In the genomic region with DNA sequence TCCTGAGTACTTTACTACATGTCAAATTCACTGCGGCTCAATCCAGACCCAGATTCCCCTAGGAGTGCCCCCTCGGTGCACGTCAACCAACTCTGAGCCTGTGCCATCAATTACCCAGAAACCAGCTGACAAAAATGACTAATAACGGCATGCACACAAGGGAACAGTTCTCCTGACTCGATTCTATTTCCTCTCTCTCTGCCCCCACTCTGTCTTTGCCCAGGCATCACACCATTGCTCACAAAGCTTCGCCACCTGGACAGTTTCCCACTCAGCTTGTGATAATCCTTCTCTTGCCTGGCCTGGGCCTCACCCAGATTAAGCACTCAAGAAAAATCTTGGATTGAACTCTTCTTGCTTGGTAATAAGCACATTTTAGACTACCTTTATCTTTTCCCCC, we compare ENCODE assay signal across 10 cellular contexts.
A peak's percentile ranks its signal among the peaks of the same experiment; 100 is the strongest.
DNase-seq lines count a peak whose midpoint lies in the region; ATAC-seq and TF ChIP-seq lines count a peak whose summit lies in the region.
"Had no signal": no experiment of that assay in that cellular context is flagged by ENCODE, and none has a peak within 500 bp of the region (broad histone marks: within the 10 kb centered on the region; RNA-seq: fewer than 3 reads in every experiment).

No MANE protein-coding gene starts in this region.

- no peak for DNase-seq in RWPE1 (ENCODE audit: low spot score)
- peak; percentile 38 for DNase-seq in fibroblast of peridontal ligament (ENCODE audit: extremely low read depth)
- peak; percentile 38 for DNase-seq in superior temporal gyrus (ENCODE audit: extremely low spot score)
- no peak for DNase-seq in NK-92 treated with Interleukin-12 subunit alpha and Interleukin-12 subunit beta, amount 100 ng/mL, for 24 hours (lab: John Stamatoyannopoulos, UW)
- DNase-seq in NCI-H2029 (lab: John Stamatoyannopoulos, UW), result no peak
- DNase-seq: DMS153, endodermal cell had no signal

- TF ChIP-seq CTCF in RWPE1 (conservative IDR thresholded peaks at IDR 0.05; ENCODE audit: low read depth), result no peak

- peak overlapping the region; percentile 76 for H3K27ac ChIP-seq in RWPE1
- H3K27ac ChIP-seq: suprapubic skin had no signal

- peak; percentile 49 for ATAC-seq in GM21447 (IDR thresholded peaks at IDR 0.05; ENCODE audit: unreplicated experiment)
- ATAC-seq in GM18873 (IDR thresholded peaks at IDR 0.05; ENCODE audit: low FRiP score, unreplicated experiment), result no peak

- POLR2A ChIA-PET in RWPE1 (lab: Yijun Ruan, JAX; ENCODE audit: low non-redundant PET), result no interaction called here

- CTCF ChIA-PET in RWPE1 (lab: Yijun Ruan, JAX), result interaction anchor here (0.6 to 2.4 kb wide), 4 partner anchors 291 to 337 kb away, joined by 3 to 10 read pairs (median 6); no protein-coding TSS in a partner anchor

Comparison
In these comparisons a context has a peak if more than half of its experiments do, and no peak if none do; other contexts are left out.
1. DNase-seq: peak in fibroblast of peridontal ligament (single experiment) and superior temporal gyrus (single experiment); none in RWPE1 (single experiment), NK-92 treated with Interleukin-12 subunit alpha and Interleukin-12 subunit beta, amount 100 ng/mL, for 24 hours (single experiment) and NCI-H2029 (single experiment).